In genomic region chr6:16731503-16732018, GRCh38 we compare ENCODE assay signal across 8 cellular contexts. TPM values are rescaled to one million over a fixed set of nuclear protein-coding genes. Genes with fewer than 3 reads are reported as not detected.
DNase-seq lines count a peak whose midpoint lies in the region; ATAC-seq and TF ChIP-seq lines count a peak whose summit lies in the region.

No MANE protein-coding gene starts in this region.

- no peak for TF ChIP-seq CTCF in activated CD8-positive, alpha-beta T cell treated with anti-CD3 and anti-CD28 coated beads for 36 hours (IDR thresholded peaks at IDR 0.05)
- no peak for TF ChIP-seq CTCF in WTC11 (IDR thresholded peaks at IDR 0.05)
- no peak for TF ChIP-seq CTCF in progenitor cell of endocrine pancreas (IDR thresholded peaks at IDR 0.05; ENCODE audit: unreplicated experiment)

- CTCF ChIA-PET in activated CD8-positive, alpha-beta memory T cell treated with anti-CD3 and anti-CD28 coated beads, Interleukin-2, amount 10 ng/mL, durations not matched to agents 7 days and 5 days (lab: Charles Lee), result interaction anchor here (0.6 to 5.4 kb wide), 15 partner anchors 9 to 412 kb away, joined by 3 to 45 read pairs (median 5); partner anchors contain the start of gene ATXN1
- CTCF ChIA-PET in activated CD8-positive, alpha-beta T cell treated with anti-CD3 and anti-CD28 coated beads for 36 hours (lab: Charles Lee), result interaction anchor here (0.6 to 3.1 kb wide), 14 partner anchors 9 to 414 kb away, joined by 3 to 16 read pairs (median 4); partner anchors contain the start of gene ATXN1
- CTCF ChIA-PET in WTC11 (lab: Charles Lee), result interaction anchor here (0.6 to 1.1 kb wide), 3 partner anchors 7 to 39 kb away, joined by 4 read pairs; no protein-coding TSS in a partner anchor

- H3K27ac Mint-ChIP-seq in activated CD8-positive, alpha-beta memory T cell treated with anti-CD3 and anti-CD28 coated beads, Interleukin-2, amount 10 ng/mL, durations not matched to agents 7 days and 5 days, result peak overlapping the region; percentile 94
- peak overlapping the region; percentile 87 for H3K27ac Mint-ChIP-seq in activated CD8-positive, alpha-beta T cell treated with anti-CD3 and anti-CD28 coated beads for 36 hours
- no peak overlapping the region for H3K27ac Mint-ChIP-seq in WTC11
- no peak overlapping the region for H3K27ac Mint-ChIP-seq in progenitor cell of endocrine pancreas

- H3K36me3 Mint-ChIP-seq in activated CD8-positive, alpha-beta memory T cell treated with anti-CD3 and anti-CD28 coated beads, Interleukin-2, amount 10 ng/mL, durations not matched to agents 7 days and 5 days, result peaks cover 29% of the 10 kb centered on the region
- H3K36me3 Mint-ChIP-seq in activated CD8-positive, alpha-beta T cell treated with anti-CD3 and anti-CD28 coated beads for 36 hours (ENCODE audit: low read depth), result peaks cover 35% of the 10 kb centered on the region
- H3K36me3 Mint-ChIP-seq in WTC11 (no peaks in the 10 kb centered on the region), progenitor cell of endocrine pancreas (ENCODE audit: insufficient read depth) (peaks cover 6% of the 10 kb centered on the region)

- DNase-seq in activated CD8-positive, alpha-beta memory T cell treated with anti-CD3 and anti-CD28 coated beads, Interleukin-2, amount 10 ng/mL, durations not matched to agents 7 days and 5 days, result peak; percentile 76
- DNase-seq in activated CD8-positive, alpha-beta memory T cell treated with anti-CD3 and anti-CD28 coated beads for 24 hours, result no peak
- DNase-seq in activated CD8-positive, alpha-beta T cell treated with anti-CD3 and anti-CD28 coated beads for 36 hours, result peak; percentile 73
- peak; percentile 34 for DNase-seq in stimulated activated naive CD8-positive, alpha-beta T cell treated with anti-CD3 and anti-CD28 coated beads, Interleukin-15, Interleukin-2, amounts not matched to agents 100 U/mL and 50 U/mL, for 24 hours
- DNase-seq in WTC11 (ENCODE audit: low spot score), result no peak
- no peak for DNase-seq in EL
- DNase-seq in progenitor cell of endocrine pancreas (ENCODE audit: low spot score, unreplicated experiment), result no peak

- ATAC-seq in activated CD8-positive, alpha-beta memory T cell treated with anti-CD3 and anti-CD28 coated beads, Interleukin-2, amount 10 ng/mL, durations not matched to agents 7 days and 5 days, result peak; percentile 85
- ATAC-seq in HG03064 (IDR thresholded peaks at IDR 0.05; ENCODE audit: low read depth, unreplicated experiment) (peak; percentile 99), WTC11 (no peak)
- ATAC-seq in activated CD8-positive, alpha-beta T cell treated with anti-CD3 and anti-CD28 coated beads for 36 hours, result peak; percentile 85
- peak; percentile 76 for ATAC-seq in stimulated activated naive CD8-positive, alpha-beta T cell treated with anti-CD3 and anti-CD28 coated beads, Interleukin-15, Interleukin-2, amounts not matched to agents 100 U/mL and 50 U/mL, for 24 hours

- H3K4me3 Mint-ChIP-seq in activated CD8-positive, alpha-beta memory T cell treated with anti-CD3 and anti-CD28 coated beads, Interleukin-2, amount 10 ng/mL, durations not matched to agents 7 days and 5 days, result peak overlapping the region; percentile 74
- H3K4me3 Mint-ChIP-seq in activated CD8-positive, alpha-beta T cell treated with anti-CD3 and anti-CD28 coated beads for 36 hours, result peak overlapping the region; percentile 65
- H3K4me3 Mint-ChIP-seq in WTC11 (no peak overlapping the region), progenitor cell of endocrine pancreas (ENCODE audit: low read depth) (no peak overlapping the region)

- intact Hi-C loops in activated CD8-positive, alpha-beta T cell treated with anti-CD3 and anti-CD28 coated beads for 36 hours (cut with micrococcal nuclease), result no loop called here

- H3K27me3 Mint-ChIP-seq in activated CD8-positive, alpha-beta memory T cell treated with anti-CD3 and anti-CD28 coated beads, Interleukin-2, amount 10 ng/mL, durations not matched to agents 7 days and 5 days, result no peaks in the 10 kb centered on the region
- H3K27me3 Mint-ChIP-seq in activated CD8-positive, alpha-beta T cell treated with anti-CD3 and anti-CD28 coated beads for 36 hours, result no peaks in the 10 kb centered on the region
- H3K27me3 Mint-ChIP-seq in WTC11 (ENCODE audit: low read depth) (no peaks in the 10 kb centered on the region), progenitor cell of endocrine pancreas (no peaks in the 10 kb centered on the region)

- H3K9me3 Mint-ChIP-seq in activated CD8-positive, alpha-beta memory T cell treated with anti-CD3 and anti-CD28 coated beads, Interleukin-2, amount 10 ng/mL, durations not matched to agents 7 days and 5 days (ENCODE audit: low read depth), result no peaks in the 10 kb centered on the region
- no peaks in the 10 kb centered on the region for H3K9me3 Mint-ChIP-seq in activated CD8-positive, alpha-beta T cell treated with anti-CD3 and anti-CD28 coated beads for 36 hours
- H3K9me3 Mint-ChIP-seq in WTC11 (no peaks in the 10 kb centered on the region), progenitor cell of endocrine pancreas (ENCODE audit: low read depth) (no peaks in the 10 kb centered on the region)

- H3K4me1 Mint-ChIP-seq in activated CD8-positive, alpha-beta memory T cell treated with anti-CD3 and anti-CD28 coated beads, Interleukin-2, amount 10 ng/mL, durations not matched to agents 7 days and 5 days, result peaks cover 70% of the 10 kb centered on the region
- peaks cover 68% of the 10 kb centered on the region for H3K4me1 Mint-ChIP-seq in activated CD8-positive, alpha-beta T cell treated with anti-CD3 and anti-CD28 coated beads for 36 hours (ENCODE audit: low read depth)
- H3K4me1 Mint-ChIP-seq in WTC11 (peaks cover 17% of the 10 kb centered on the region), progenitor cell of endocrine pancreas (ENCODE audit: low read depth) (peaks cover 29% of the 10 kb centered on the region)

- POLR2A ChIA-PET in activated CD8-positive, alpha-beta T cell treated with anti-CD3 and anti-CD28 coated beads for 36 hours (lab: Charles Lee), result interaction anchor here (0.6 to 3.8 kb wide), 18 partner anchors 9 to 276 kb away, joined by 3 to 18 read pairs (median 4); no protein-coding TSS in a partner anchor
- POLR2A ChIA-PET in WTC11 (lab: Charles Lee), result interaction anchor here (0.9 kb wide), 1 partner anchor 403 kb away, joined by 3 read pairs; no protein-coding TSS in a partner anchor

TF ChIP-seq in WTC11, 78 proteins besides CTCF, POLR2A, EP300 and RAD21 (continues in another document):
- TF ChIP-seq, protein P1, sequence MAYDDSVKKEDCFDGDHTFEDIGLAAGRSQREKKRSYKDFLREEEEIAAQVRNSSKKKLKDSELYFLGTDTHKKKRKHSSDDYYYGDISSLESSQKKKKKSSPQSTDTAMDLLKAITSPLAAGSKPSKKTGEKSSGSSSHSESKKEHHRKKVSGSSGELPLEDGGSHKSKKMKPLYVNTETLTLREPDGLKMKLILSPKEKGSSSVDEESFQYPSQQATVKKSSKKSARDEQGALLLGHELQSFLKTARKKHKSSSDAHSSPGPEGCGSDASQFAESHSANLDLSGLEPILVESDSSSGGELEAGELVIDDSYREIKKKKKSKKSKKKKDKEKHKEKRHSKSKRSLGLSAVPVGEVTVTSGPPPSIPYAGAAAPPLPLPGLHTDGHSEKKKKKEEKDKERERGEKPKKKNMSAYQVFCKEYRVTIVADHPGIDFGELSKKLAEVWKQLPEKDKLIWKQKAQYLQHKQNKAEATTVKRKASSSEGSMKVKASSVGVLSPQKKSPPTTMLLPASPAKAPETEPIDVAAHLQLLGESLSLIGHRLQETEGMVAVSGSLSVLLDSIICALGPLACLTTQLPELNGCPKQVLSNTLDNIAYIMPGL (CRISPR knock-in tag; IDR thresholded peaks at IDR 0.05), result no peak
- TF ChIP-seq, protein P2, sequence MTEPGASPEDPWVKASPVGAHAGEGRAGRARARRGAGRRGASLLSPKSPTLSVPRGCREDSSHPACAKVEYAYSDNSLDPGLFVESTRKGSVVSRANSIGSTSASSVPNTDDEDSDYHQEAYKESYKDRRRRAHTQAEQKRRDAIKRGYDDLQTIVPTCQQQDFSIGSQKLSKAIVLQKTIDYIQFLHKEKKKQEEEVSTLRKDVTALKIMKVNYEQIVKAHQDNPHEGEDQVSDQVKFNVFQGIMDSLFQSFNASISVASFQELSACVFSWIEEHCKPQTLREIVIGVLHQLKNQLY (CRISPR knock-in tag; IDR thresholded peaks at IDR 0.05), result no peak
- TF ChIP-seq TEAD1 (CRISPR knock-in tag; IDR thresholded peaks at IDR 0.05) (no peak), FOXK1 (CRISPR knock-in tag; IDR thresholded peaks at IDR 0.05) (no peak), ELF4 (CRISPR knock-in tag; IDR thresholded peaks at IDR 0.05; ENCODE audit: low read depth) (no peak), SMAD4 (CRISPR knock-in tag; IDR thresholded peaks at IDR 0.05) (no peak), ZBTB21 (CRISPR knock-in tag; IDR thresholded peaks at IDR 0.05; ENCODE audit: borderline replicate concordance) (no peak)
- TF ChIP-seq, protein P3, sequence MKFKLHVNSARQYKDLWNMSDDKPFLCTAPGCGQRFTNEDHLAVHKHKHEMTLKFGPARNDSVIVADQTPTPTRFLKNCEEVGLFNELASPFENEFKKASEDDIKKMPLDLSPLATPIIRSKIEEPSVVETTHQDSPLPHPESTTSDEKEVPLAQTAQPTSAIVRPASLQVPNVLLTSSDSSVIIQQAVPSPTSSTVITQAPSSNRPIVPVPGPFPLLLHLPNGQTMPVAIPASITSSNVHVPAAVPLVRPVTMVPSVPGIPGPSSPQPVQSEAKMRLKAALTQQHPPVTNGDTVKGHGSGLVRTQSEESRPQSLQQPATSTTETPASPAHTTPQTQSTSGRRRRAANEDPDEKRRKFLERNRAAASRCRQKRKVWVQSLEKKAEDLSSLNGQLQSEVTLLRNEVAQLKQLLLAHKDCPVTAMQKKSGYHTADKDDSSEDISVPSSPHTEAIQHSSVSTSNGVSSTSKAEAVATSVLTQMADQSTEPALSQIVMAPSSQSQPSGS (CRISPR knock-in tag; IDR thresholded peaks at IDR 0.05; ENCODE audit: borderline replicate concordance, low read depth), result no peak

RNA-seq across cellular contexts. Expression of gene ATXN1, which starts 29.7 kb away (rescaled TPM):
- total RNA-seq in activated CD8-positive, alpha-beta memory T cell treated with anti-CD3 and anti-CD28 coated beads, Interleukin-2, amount 10 ng/mL, durations not matched to agents 7 days and 5 days, result 100 to 1,000 TPM in 1 of 2 experiments, 10 to 100 TPM in 1; 84.6 to 117 TPM
- total RNA-seq in activated CD8-positive, alpha-beta T cell treated with anti-CD3 and anti-CD28 coated beads for 36 hours, result 10 to 100 TPM; 35.4 to 40.8 TPM
- 7.5 to 8.8 TPM (median 8.1 TPM) in 3 replicates for total RNA-seq in WTC11 (2021)
- total RNA-seq in progenitor cell of endocrine pancreas, result 35.8 and 37.5 TPM in 2 replicates

Comparison
In these comparisons a context has a peak if more than half of its experiments do, and no peak if none do; other contexts are left out.
1. DNase-seq: peak in activated CD8-positive, alpha-beta memory T cell treated with anti-CD3 and anti-CD28 coated beads, Interleukin-2, amount 10 ng/mL, durations not matched to agents 7 days and 5 days (single experiment), activated CD8-positive, alpha-beta T cell treated with anti-CD3 and anti-CD28 coated beads for 36 hours (single experiment) and stimulated activated naive CD8-positive, alpha-beta T cell treated with anti-CD3 and anti-CD28 coated beads, Interleukin-15, Interleukin-2, amounts not matched to agents 100 U/mL and 50 U/mL, for 24 hours (single experiment); none in activated CD8-positive, alpha-beta memory T cell treated with anti-CD3 and anti-CD28 coated beads for 24 hours (single experiment), WTC11 (single experiment), EL (single experiment) and progenitor cell of endocrine pancreas (single experiment).
2. H3K27ac Mint-ChIP-seq: peak in activated CD8-positive, alpha-beta memory T cell treated with anti-CD3 and anti-CD28 coated beads, Interleukin-2, amount 10 ng/mL, durations not matched to agents 7 days and 5 days (single experiment) and activated CD8-positive, alpha-beta T cell treated with anti-CD3 and anti-CD28 coated beads for 36 hours (single experiment); none in WTC11 (single experiment) and progenitor cell of endocrine pancreas (single experiment).
3. H3K4me3 Mint-ChIP-seq: peak in activated CD8-positive, alpha-beta memory T cell treated with anti-CD3 and anti-CD28 coated beads, Interleukin-2, amount 10 ng/mL, durations not matched to agents 7 days and 5 days (single experiment) and activated CD8-positive, alpha-beta T cell treated with anti-CD3 and anti-CD28 coated beads for 36 hours (single experiment); none in WTC11 (single experiment) and progenitor cell of endocrine pancreas (single experiment).